ENCODE assay signal across 9 cellular contexts in the genomic region with DNA sequence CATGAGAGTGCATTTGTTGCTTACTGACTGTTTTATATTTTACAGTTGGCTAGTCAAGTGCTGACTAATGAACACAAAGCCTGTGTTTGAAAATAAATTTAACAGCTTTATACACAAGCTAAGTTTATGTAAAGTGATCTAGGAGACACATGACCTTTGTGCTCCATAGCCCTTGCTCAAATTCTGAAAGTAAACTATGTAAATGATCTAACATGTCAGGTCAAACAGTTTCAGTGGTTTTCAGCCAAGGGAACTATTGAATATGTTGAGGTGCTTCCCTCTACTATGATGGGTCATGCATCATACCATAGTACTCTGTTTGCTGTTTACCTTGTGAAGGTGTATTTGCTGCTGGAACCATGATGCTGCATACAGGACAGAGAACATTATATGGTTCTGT. TPM values are rescaled to one million over a fixed set of nuclear protein-coding genes. Genes with fewer than 3 reads are reported as not detected.
DNase-seq lines count a peak whose midpoint lies in the region; ATAC-seq and TF ChIP-seq lines count a peak whose summit lies in the region.
"Had no signal": no experiment of that assay in that cellular context is flagged by ENCODE, and none has a peak within 500 bp of the region (broad histone marks: within the 10 kb centered on the region; RNA-seq: fewer than 3 reads in every experiment).

No MANE protein-coding gene starts in this region.

- H3K27ac Mint-ChIP-seq in memory B cell: no peak overlapping the region

- H3K79me2 ChIP-seq in OCI-LY7 (ENCODE audit: insufficient read depth, low read depth, low read length): peaks cover 7% of the 10 kb centered on the region; the same call in 1 of the 2 replicates

- no peak overlapping the region for H3K4me3 ChIP-seq in OCI-LY7 (ENCODE audit: low read depth, low read length, poor library complexity, severe bottlenecking)
- H3K4me3 ChIP-seq: K562 had no signal

- POLR2A ChIA-PET in OCI-LY7 (lab: Charles Lee): interaction anchor here (1.8 kb wide), 1 partner anchor 17 kb away, joined by 6 read pairs; no protein-coding TSS in a partner anchor

- no peak for DNase-seq in memory B cell (ENCODE audit: low spot score in 2 of 2)
- no peak for DNase-seq in OCI-LY7 (ENCODE audit: low spot score)
- no peak for DNase-seq in NCI-H2029 (lab: John Stamatoyannopoulos, UW)
- no peak for DNase-seq in stimulated activated CD4-positive, alpha-beta T cell treated with anti-CD3 and anti-CD28 coated beads, Interleukin-15, amount 100 ng/mL, for 24 hours
- no peak for DNase-seq in AML-193 (lab: John Stamatoyannopoulos, UW)

- no TSS peak for BruUV-seq in OCI-LY7 (replicated peaks; lab: Mats Ljungman, UMichigan)

- H3K4me3 Mint-ChIP-seq in memory B cell: no peak overlapping the region

- H3K9me2 ChIP-seq in OCI-LY7 (ENCODE audit: insufficient read depth, low read length): no peaks in the 10 kb centered on the region

- H4K20me1 ChIP-seq in OCI-LY7 (ENCODE audit: insufficient read depth, low read length): no peaks in the 10 kb centered on the region

- intact Hi-C loops in OCI-LY7 (cut with micrococcal nuclease; ENCODE audit: unreplicated experiment): no loop called here

- no peaks in the 10 kb centered on the region; the same call in 1 of the 2 replicates for H3K36me3 ChIP-seq in OCI-LY7 (ENCODE audit: insufficient read depth, low read length)

- H2AFZ ChIP-seq in OCI-LY7 (ENCODE audit: low read length): no peak overlapping the region

- H3K27me3 Mint-ChIP-seq in memory B cell: no peaks in the 10 kb centered on the region

- no peak overlapping the region for H3K27ac ChIP-seq in OCI-LY7 (ENCODE audit: low read depth, low read length, poor library complexity, severe bottlenecking)

- no peak overlapping the region for H3K4me2 ChIP-seq in OCI-LY7 (ENCODE audit: low read length)

- H3K4me1 ChIP-seq in OCI-LY7 (ENCODE audit: insufficient read depth, low read length, poor library complexity, severe bottlenecking): peaks cover 3% of the 10 kb centered on the region

- peak; percentile 100 for ATAC-seq in GM18907 (IDR thresholded peaks at IDR 0.05; ENCODE audit: unreplicated experiment)
- peak; percentile 99 for ATAC-seq in GM21825 (IDR thresholded peaks at IDR 0.05; ENCODE audit: unreplicated experiment)
- peak; percentile 100 for ATAC-seq in HG03442 (IDR thresholded peaks at IDR 0.05; ENCODE audit: unreplicated experiment)
- peak; percentile 55 for ATAC-seq in memory B cell (ENCODE audit: low read depth)
- ATAC-seq: K562 had no signal

- H3K36me3 Mint-ChIP-seq in memory B cell: peaks cover 2% of the 10 kb centered on the region

- H3K4me1 Mint-ChIP-seq in memory B cell: peaks cover 11% of the 10 kb centered on the region

- TF ChIP-seq CTCF in OCI-LY7 (conservative IDR thresholded peaks at IDR 0.05; ENCODE audit: low read length): no peak

- H3K9me3 Mint-ChIP-seq in memory B cell: no peaks in the 10 kb centered on the region

- H3K9me3 ChIP-seq in OCI-LY7 (ENCODE audit: low read length): no peaks in the 10 kb centered on the region

- CTCF ChIA-PET in OCI-LY7 (lab: Charles Lee; ENCODE audit: unreplicated experiment): no interaction called here

RNA-seq across cellular contexts. Expression of a gene that starts 36.8 kb away (rescaled TPM):
- total RNA-seq in OCI-LY7 (2014; rRNA removed; shearing (Covaris generic)): 19.1 and 21.5 TPM in 2 replicates
- total RNA-seq in OCI-LY7 (2022): 21.3 and 22.5 TPM in 2 replicates
